Comparison of ENCODE assay signal across 9 cellular contexts in genomic region chr12:26473291-26473690, GRCh38.
DNase-seq lines count a peak whose midpoint lies in the region; ATAC-seq and TF ChIP-seq lines count a peak whose summit lies in the region.
"Had no signal": no experiment of that assay in that cellular context is flagged by ENCODE, and none has a peak within 500 bp of the region (broad histone marks: within the 10 kb centered on the region; RNA-seq: fewer than 3 reads in every experiment).

No MANE protein-coding gene starts in this region.

- peaks cover 0 to 7% (median 0%) of the 10 kb centered on the region in 4 donors for H3K4me1 ChIP-seq in Peyer's patch
- peaks cover 44 to 49% of the 10 kb centered on the region in 2 experiments for H3K4me1 ChIP-seq in neutrophil (ENCODE audit: control insufficient read depth in 1 of 2, insufficient read depth in 1 of 2, low read depth in 1 of 2, low read length in 1 of 2)
- no peaks in the 10 kb centered on the region for H3K4me1 ChIP-seq in sigmoid colon

- CTCF ChIA-PET in CD4-positive, alpha-beta T cell (lab: Charles Lee): no interaction called here

- WGBS in sigmoid colon, 2 donors: 49 to 93% methylated on average over 1 of the region's 1 CpG

- H3K27me3 Mint-ChIP-seq in CD4-positive, alpha-beta T cell: no peaks in the 10 kb centered on the region

- no peaks in the 10 kb centered on the region for H3K4me1 Mint-ChIP-seq in CD4-positive, alpha-beta T cell (ENCODE audit: low read depth)

- TF ChIP-seq EP300 in sigmoid colon (IDR thresholded peaks at IDR 0.05): no peak

- TF ChIP-seq POLR2A in Peyer's patch (IDR thresholded peaks at IDR 0.05) (no peak), sigmoid colon (IDR thresholded peaks at IDR 0.05) (no peak)

- H3K27me3 ChIP-seq in Peyer's patch: no peaks in the 10 kb centered on the region
- H3K27me3 ChIP-seq in neutrophil: no peaks in the 10 kb centered on the region
- H3K27me3 ChIP-seq in sigmoid colon: no peaks in the 10 kb centered on the region
- no peaks in the 10 kb centered on the region for H3K27me3 ChIP-seq in CD4-positive, alpha-beta T cell (ENCODE audit: control insufficient read depth, insufficient read depth, low read length)

- DNase-seq in Peyer's patch (peak in 2 of 3 donors; percentile 56 to 64), sigmoid colon (no peak), amniotic stem cell (lab: John Stamatoyannopoulos, UW) (no peak), COLO829 (ENCODE audit: low spot score) (no peak)
- DNase-seq in CD4-positive, alpha-beta T cell: no peak
- DNase-seq: NCI-H1436 treated with DMSO at 0.1 percent for 48 hours had no signal

- H3K4me3 ChIP-seq in Peyer's patch (no peak overlapping the region), neutrophil (ENCODE audit: low read depth in 1 of 2, low read length in 1 of 2) (peak overlapping the region; percentile 15 to 20), sigmoid colon (no peak overlapping the region)

- peak; percentile 86 for ATAC-seq in GM19035 (IDR thresholded peaks at IDR 0.05; ENCODE audit: unreplicated experiment)
- peak; percentile 87 for ATAC-seq in HG02981 (IDR thresholded peaks at IDR 0.05; ENCODE audit: unreplicated experiment)
- no peak for ATAC-seq in CD4-positive, alpha-beta T cell (ENCODE audit: poor library complexity)

- no peak for TF ChIP-seq CTCF in Peyer's patch (IDR thresholded peaks at IDR 0.05)
- TF ChIP-seq CTCF in neutrophil (IDR thresholded peaks at IDR 0.05): no peak
- no peak for TF ChIP-seq CTCF in sigmoid colon (IDR thresholded peaks at IDR 0.05)
- TF ChIP-seq CTCF in CD4-positive, alpha-beta T cell (IDR thresholded peaks at IDR 0.05): no peak

- H3K9me3 Mint-ChIP-seq in CD4-positive, alpha-beta T cell: no peaks in the 10 kb centered on the region

- intact Hi-C loops in sigmoid colon (cut with DNase I): no loop called here
- intact Hi-C loops in CD4-positive, alpha-beta T cell (cut with DNase I, micrococcal nuclease): no loop called here

- peaks cover 0 to 18% (median 0%) of the 10 kb centered on the region in 3 donors for H3K36me3 ChIP-seq in Peyer's patch
- H3K36me3 ChIP-seq in neutrophil: peaks cover 11% of the 10 kb centered on the region
- peaks cover 0 to 27% (median 2%) of the 10 kb centered on the region in 4 donors for H3K36me3 ChIP-seq in sigmoid colon

- H3K36me3 Mint-ChIP-seq in CD4-positive, alpha-beta T cell (ENCODE audit: low read depth): peaks cover 90% of the 10 kb centered on the region

- H3K27ac Mint-ChIP-seq in CD4-positive, alpha-beta T cell: no peak overlapping the region

- H3K4me3 Mint-ChIP-seq in CD4-positive, alpha-beta T cell: no peak overlapping the region

- POLR2A ChIA-PET in CD4-positive, alpha-beta T cell (lab: Charles Lee): no interaction called here

- H3K9me3 ChIP-seq in Peyer's patch (no peaks in the 10 kb centered on the region), neutrophil (no peaks in the 10 kb centered on the region), sigmoid colon (no peaks in the 10 kb centered on the region)
- no peaks in the 10 kb centered on the region for H3K9me3 ChIP-seq in CD4-positive, alpha-beta T cell (ENCODE audit: control insufficient read depth, low read length)

- H3K27ac ChIP-seq in Peyer's patch: peak overlapping the region in 1 of 4 donors; percentile 39
- peak overlapping the region; percentile 87 for H3K27ac ChIP-seq in neutrophil
- H3K27ac ChIP-seq in sigmoid colon: no peak overlapping the region
- no peak overlapping the region for H3K27ac ChIP-seq in CD4-positive, alpha-beta T cell (ENCODE audit: low read depth, low read length)

Comparison
In these comparisons a context has a peak if more than half of its experiments do, and no peak if none do; other contexts are left out.
1. DNase-seq: peak in Peyer's patch (2 of 3); none in sigmoid colon (single experiment), CD4-positive, alpha-beta T cell (0 of 10), amniotic stem cell (single experiment) and COLO829 (single experiment).
2. H3K4me3 ChIP-seq: peak in neutrophil (2 of 2); none in Peyer's patch (0 of 4) and sigmoid colon (0 of 4).